16 cellular contexts compared by ENCODE assay signal in genomic region chr3:30356901-30357753, GRCh38.
A peak's percentile ranks its signal among the peaks of the same experiment; 100 is the strongest.
DNase-seq lines count a peak whose midpoint lies in the region; ATAC-seq and TF ChIP-seq lines count a peak whose summit lies in the region.
"Had no signal": no experiment of that assay in that cellular context is flagged by ENCODE, and none has a peak within 500 bp of the region (broad histone marks: within the 10 kb centered on the region; RNA-seq: fewer than 3 reads in every experiment).

No MANE protein-coding gene starts in this region.

- DNase-seq in NCI-H82 (lab: John Stamatoyannopoulos, UW) (peak; percentile 1), NCI-H82 treated with DMSO at 0.1 percent for 48 hours (lab: John Stamatoyannopoulos, UW; ENCODE audit: unreplicated experiment) (no peak), SJSA1 (ENCODE audit: low read depth in 1 of 2, low spot score in 2 of 2) (peak in 1 of 2 experiments; percentile 42), epithelial cell of esophagus (ENCODE audit: low read depth) (peak; percentile 79), tibial artery (no peak), GOT3 (lab: John Stamatoyannopoulos, UW) (no peak)
- DNase-seq in activated T-cell treated with anti-CD3 and anti-CD28 coated beads, Interleukin-2, amount 50 U/mL, for 1 hour: no peak
- DNase-seq: activated CD4-positive, alpha-beta T cell treated with anti-CD3 and anti-CD28 coated beads for 48 hours; activated naive CD8-positive, alpha-beta T cell treated with anti-CD3 and anti-CD28 coated beads, Interleukin-2, amount 10 ng/mL, durations not matched to agents 7 days and 5 days; GF-D8; head of caudate nucleus; kidney glomerular epithelial cell; NCI-H2029 treated with DMSO at 0.1 percent for 48 hours; NCI-H774; ovary had no signal

- no peaks in the 10 kb centered on the region for H3K27me3 ChIP-seq in SJSA1 (replicated peaks)
- H3K27me3 ChIP-seq in tibial artery: no peaks in the 10 kb centered on the region
- H3K27me3 ChIP-seq: ovary had no signal

- TF ChIP-seq CTCF in epithelial cell of esophagus (IDR thresholded peaks at IDR 0.05; ENCODE audit: insufficient read depth, low read depth, low read length, missing control alignments) (no peak), tibial artery (IDR thresholded peaks at IDR 0.05) (no peak)

- no peaks in the 10 kb centered on the region for H3K36me3 ChIP-seq in SJSA1
- H3K36me3 ChIP-seq in tibial artery: no peaks in the 10 kb centered on the region
- H3K36me3 ChIP-seq: ovary had no signal

- no peak overlapping the region for H3K4me3 ChIP-seq in SJSA1
- H3K4me3 ChIP-seq in epithelial cell of esophagus (ENCODE audit: low read length): no peak overlapping the region
- no peak overlapping the region for H3K4me3 ChIP-seq in tibial artery
- H3K4me3 ChIP-seq: ovary had no signal

- H3K9me3 ChIP-seq in SJSA1 (replicated peaks) (no peaks in the 10 kb centered on the region), tibial artery (no peaks in the 10 kb centered on the region)
- H3K9me3 ChIP-seq: ovary had no signal

- H3K27ac ChIP-seq in SJSA1 (peak overlapping the region; percentile 83), tibial artery (peak overlapping the region; percentile 64 to 76)
- H3K27ac ChIP-seq: ovary had no signal

- peaks cover 23% of the 10 kb centered on the region for H3K4me1 ChIP-seq in SJSA1 (replicated peaks)
- H3K4me1 ChIP-seq in tibial artery: peaks cover 0 to 56% (median 23%) of the 10 kb centered on the region in 4 donors

- intact Hi-C loops in tibial artery (cut with DNase I; ENCODE audit: low total_unique reads): loop anchor here (10.0 kb wide), 1 partner anchor 88 kb away; no protein-coding TSS in a partner anchor

- no peak for ATAC-seq in GM21423 (IDR thresholded peaks at IDR 0.05; ENCODE audit: unreplicated experiment)

Comparison
In these comparisons a context has a peak if more than half of its experiments do, and no peak if none do; other contexts are left out.
1. DNase-seq: peak in NCI-H82 (single experiment) and epithelial cell of esophagus (single experiment); none in NCI-H82 treated with DMSO at 0.1 percent for 48 hours (single experiment), tibial artery (0 of 2), GOT3 (single experiment) and activated T-cell treated with anti-CD3 and anti-CD28 coated beads, Interleukin-2, amount 50 U/mL, for 1 hour (single experiment).